In the genomic region with DNA sequence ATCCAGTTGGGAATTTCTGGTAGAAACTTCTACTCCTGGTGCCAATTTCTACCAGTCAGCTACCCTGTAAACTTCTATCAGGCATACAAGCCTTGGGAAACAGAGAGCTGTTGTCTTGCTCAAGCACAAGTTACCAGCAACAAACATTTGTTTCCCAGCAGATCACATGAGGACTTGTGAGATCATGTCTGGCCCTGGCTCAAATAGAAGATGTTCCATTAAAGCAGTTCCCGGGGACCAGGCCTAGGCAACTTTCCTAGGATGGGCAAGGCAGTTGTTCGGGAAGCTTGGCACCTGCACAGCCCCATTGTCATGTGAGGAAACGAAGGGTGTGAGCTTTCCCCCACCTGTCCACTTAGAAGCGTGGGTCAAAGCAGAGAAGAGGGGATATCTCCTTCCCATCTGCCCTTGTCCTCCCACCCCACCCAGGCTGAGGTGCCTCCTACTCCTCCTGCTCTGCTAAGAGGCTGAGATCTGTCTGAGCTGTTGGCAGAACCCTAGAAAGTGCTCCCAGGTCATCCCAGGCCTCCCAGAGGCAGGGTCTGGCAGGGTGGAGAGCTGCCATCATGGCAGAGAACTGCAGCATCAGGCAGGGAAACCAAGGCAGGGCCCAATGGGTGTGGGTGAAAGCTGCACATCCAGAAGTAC, we compare ENCODE assay signal across 9 cellular contexts. TPM values are rescaled to one million over a fixed set of nuclear protein-coding genes. Genes with fewer than 3 reads are reported as not detected.
A peak's percentile ranks its signal among the peaks of the same experiment; 100 is the strongest.
DNase-seq lines count a peak whose midpoint lies in the region; ATAC-seq and TF ChIP-seq lines count a peak whose summit lies in the region.
"Had no signal": no experiment of that assay in that cellular context is flagged by ENCODE, and none has a peak within 500 bp of the region (broad histone marks: within the 10 kb centered on the region; RNA-seq: fewer than 3 reads in every experiment).

No MANE protein-coding gene starts in this region.

- peaks cover 9% of the 10 kb centered on the region for H3K4me1 ChIP-seq in foreskin keratinocyte

- no peak overlapping the region for H3K4me3 ChIP-seq in WERI-Rb-1 (ENCODE audit: low read depth, low read length)

- intact Hi-C loops in posterior cingulate gyrus (cut with DNase I): no loop called here

- no peaks in the 10 kb centered on the region for H3K27me3 ChIP-seq in foreskin keratinocyte
- no peaks in the 10 kb centered on the region for H3K27me3 ChIP-seq in WERI-Rb-1 (ENCODE audit: insufficient read depth, low read depth, severe bottlenecking)

- in situ Hi-C loops in ACHN (cut with HindIII; ENCODE audit: low pct_ligation_motif_present, low pct_unique_long_range_greater_than_20kb, low sequenced_read_pairs): no loop called here

- DNase-seq in CD1c-positive myeloid dendritic cell (ENCODE audit: extremely low spot score) (peak; percentile 69), SHP77 treated with DMSO at 0.1 percent for 48 hours (lab: John Stamatoyannopoulos, UW) (peak; percentile 78), foreskin keratinocyte (peak; percentile 69 to 83), posterior cingulate gyrus (peak in 8 of 10 donors; percentile 29 to 88 (median 72)), WERI-Rb-1 (no peak), ACHN (no peak)

- H3K36me3 ChIP-seq in WERI-Rb-1: no peaks in the 10 kb centered on the region

- no peaks in the 10 kb centered on the region for H3K9me3 ChIP-seq in WERI-Rb-1 (ENCODE audit: severe bottlenecking)

- no peak for TF ChIP-seq CTCF in foreskin keratinocyte (conservative IDR thresholded peaks at IDR 0.05)
- no peak for TF ChIP-seq CTCF in WERI-Rb-1 (IDR thresholded peaks at IDR 0.05; ENCODE audit: low read depth, low read length)

- H3K27ac ChIP-seq in foreskin keratinocyte (peak overlapping the region; percentile 44), WERI-Rb-1 (no peak overlapping the region)

- peak; percentile 13 for ATAC-seq in foreskin keratinocyte
- ATAC-seq in HG02973 (IDR thresholded peaks at IDR 0.05; ENCODE audit: unreplicated experiment): no peak
- no peak for ATAC-seq in HG03520 (IDR thresholded peaks at IDR 0.05; ENCODE audit: unreplicated experiment)

RNA-seq across cellular contexts. Expression of a gene that starts 11.2 kb away (rescaled TPM):
- 0.11 and 0.37 TPM in 2 replicates for total RNA-seq in foreskin keratinocyte
- polyA plus RNA-seq in foreskin keratinocyte: 0.07 and 0.18 TPM in 2 replicates

RNA-seq across cellular contexts. Expression of a gene that starts 20.5 kb away (rescaled TPM):
- 0.95 and 1.0 TPM in 2 replicates for total RNA-seq in foreskin keratinocyte
- 1.1 and 1.3 TPM in 2 replicates for polyA plus RNA-seq in foreskin keratinocyte
- polyA plus RNA-seq: IgD-negative memory B cell had no signal

Comparison
In these comparisons a context has a peak if more than half of its experiments do, and no peak if none do; other contexts are left out.
1. DNase-seq: peak in CD1c-positive myeloid dendritic cell (single experiment), SHP77 treated with DMSO at 0.1 percent for 48 hours (single experiment), foreskin keratinocyte (2 of 2) and posterior cingulate gyrus (8 of 10); none in WERI-Rb-1 (single experiment) and ACHN (single experiment).